1 cellular context compared by ENCODE assay signal in the genomic region with DNA sequence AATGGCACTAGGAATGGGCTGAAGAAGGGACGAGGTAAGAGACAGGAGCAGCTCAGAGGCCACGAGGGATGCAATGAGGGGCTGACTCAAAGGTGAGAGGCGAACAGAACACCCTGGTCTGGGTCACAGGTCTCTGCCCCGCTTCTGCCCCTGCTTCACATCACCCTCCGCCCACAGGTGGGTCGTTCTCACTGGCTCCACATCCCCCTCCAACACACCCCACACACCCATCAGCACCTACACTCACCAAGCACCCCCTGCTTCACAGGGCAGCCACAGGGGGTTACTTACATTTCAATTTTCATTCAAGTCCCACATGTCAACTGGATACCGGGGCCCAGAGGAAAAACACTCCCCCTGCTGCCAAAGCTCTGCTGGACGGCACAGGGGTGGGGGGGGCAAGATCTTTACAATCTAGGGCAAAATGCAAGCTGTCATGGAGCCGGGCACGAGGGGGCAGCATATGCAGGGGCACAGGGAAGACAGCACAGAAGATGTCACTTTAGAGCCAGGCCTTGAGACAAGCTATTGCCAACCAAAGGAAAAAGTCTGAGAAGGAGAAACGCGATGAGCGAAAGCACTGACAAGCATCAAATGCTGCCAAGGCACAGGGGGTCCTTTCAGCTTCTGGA.
TF ChIP-seq lines count a peak whose summit lies in the region.

No MANE protein-coding gene starts in this region.

TF ChIP-seq in IMR-90, 13 proteins besides CTCF, POLR2A, EP300 and RAD21 (continued from another document):
- TF ChIP-seq, protein P1, sequence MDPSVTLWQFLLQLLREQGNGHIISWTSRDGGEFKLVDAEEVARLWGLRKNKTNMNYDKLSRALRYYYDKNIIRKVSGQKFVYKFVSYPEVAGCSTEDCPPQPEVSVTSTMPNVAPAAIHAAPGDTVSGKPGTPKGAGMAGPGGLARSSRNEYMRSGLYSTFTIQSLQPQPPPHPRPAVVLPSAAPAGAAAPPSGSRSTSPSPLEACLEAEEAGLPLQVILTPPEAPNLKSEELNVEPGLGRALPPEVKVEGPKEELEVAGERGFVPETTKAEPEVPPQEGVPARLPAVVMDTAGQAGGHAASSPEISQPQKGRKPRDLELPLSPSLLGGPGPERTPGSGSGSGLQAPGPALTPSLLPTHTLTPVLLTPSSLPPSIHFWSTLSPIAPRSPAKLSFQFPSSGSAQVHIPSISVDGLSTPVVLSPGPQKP (IDR thresholded peaks at IDR 0.05; ENCODE audit: borderline replicate concordance, low read depth, low read length), result no peak
- TF ChIP-seq NFE2L2 (IDR thresholded peaks at IDR 0.05; ENCODE audit: low read depth, low read length) (no peak), CEBPB (IDR thresholded peaks at IDR 0.05; ENCODE audit: low read depth, low read length) (no peak), FOS (IDR thresholded peaks at IDR 0.05; ENCODE audit: low read depth, low read length) (no peak), SMC3 (IDR thresholded peaks at IDR 0.05; ENCODE audit: low read depth, low read length) (no peak)
TF ChIP-seq in IMR-90: peak in this region for 0.
